ENCODE assay signal across 1 cellular context in genomic region chr14:52778702-52779101, GRCh38.
TF ChIP-seq lines count a peak whose summit lies in the region.

No MANE protein-coding gene starts in this region.

TF ChIP-seq in HepG2, 621 proteins besides CTCF, POLR2A, EP300 and RAD21:
- TF ChIP-seq MAZ (IDR thresholded peaks at IDR 0.05; ENCODE audit: borderline replicate concordance, low read depth, low read length) (no peak), MAZ (CRISPR knock-in tag; IDR thresholded peaks at IDR 0.05; ENCODE audit: low read depth) (no peak), XRCC5 (optimal IDR thresholded peaks at IDR 0.05; ENCODE audit: low read length) (no peak), ZFP36 (IDR thresholded peaks at IDR 0.05; ENCODE audit: borderline replicate concordance, low read depth, low read length, partially characterized antibody) (no peak), ZNF644 (CRISPR knock-in tag; IDR thresholded peaks at IDR 0.05; ENCODE audit: low read depth) (no peak), HNRNPK (IDR thresholded peaks at IDR 0.05; ENCODE audit: low read depth, low read length, poor library complexity, severe bottlenecking) (no peak), NR2F6 (IDR thresholded peaks at IDR 0.05) (no peak), NR2F6 (CRISPR knock-in tag; IDR thresholded peaks at IDR 0.05) (0 out of 2 replicates have a peak, but pooled peaks have one; percentile 12)
- TF ChIP-seq, protein P1, sequence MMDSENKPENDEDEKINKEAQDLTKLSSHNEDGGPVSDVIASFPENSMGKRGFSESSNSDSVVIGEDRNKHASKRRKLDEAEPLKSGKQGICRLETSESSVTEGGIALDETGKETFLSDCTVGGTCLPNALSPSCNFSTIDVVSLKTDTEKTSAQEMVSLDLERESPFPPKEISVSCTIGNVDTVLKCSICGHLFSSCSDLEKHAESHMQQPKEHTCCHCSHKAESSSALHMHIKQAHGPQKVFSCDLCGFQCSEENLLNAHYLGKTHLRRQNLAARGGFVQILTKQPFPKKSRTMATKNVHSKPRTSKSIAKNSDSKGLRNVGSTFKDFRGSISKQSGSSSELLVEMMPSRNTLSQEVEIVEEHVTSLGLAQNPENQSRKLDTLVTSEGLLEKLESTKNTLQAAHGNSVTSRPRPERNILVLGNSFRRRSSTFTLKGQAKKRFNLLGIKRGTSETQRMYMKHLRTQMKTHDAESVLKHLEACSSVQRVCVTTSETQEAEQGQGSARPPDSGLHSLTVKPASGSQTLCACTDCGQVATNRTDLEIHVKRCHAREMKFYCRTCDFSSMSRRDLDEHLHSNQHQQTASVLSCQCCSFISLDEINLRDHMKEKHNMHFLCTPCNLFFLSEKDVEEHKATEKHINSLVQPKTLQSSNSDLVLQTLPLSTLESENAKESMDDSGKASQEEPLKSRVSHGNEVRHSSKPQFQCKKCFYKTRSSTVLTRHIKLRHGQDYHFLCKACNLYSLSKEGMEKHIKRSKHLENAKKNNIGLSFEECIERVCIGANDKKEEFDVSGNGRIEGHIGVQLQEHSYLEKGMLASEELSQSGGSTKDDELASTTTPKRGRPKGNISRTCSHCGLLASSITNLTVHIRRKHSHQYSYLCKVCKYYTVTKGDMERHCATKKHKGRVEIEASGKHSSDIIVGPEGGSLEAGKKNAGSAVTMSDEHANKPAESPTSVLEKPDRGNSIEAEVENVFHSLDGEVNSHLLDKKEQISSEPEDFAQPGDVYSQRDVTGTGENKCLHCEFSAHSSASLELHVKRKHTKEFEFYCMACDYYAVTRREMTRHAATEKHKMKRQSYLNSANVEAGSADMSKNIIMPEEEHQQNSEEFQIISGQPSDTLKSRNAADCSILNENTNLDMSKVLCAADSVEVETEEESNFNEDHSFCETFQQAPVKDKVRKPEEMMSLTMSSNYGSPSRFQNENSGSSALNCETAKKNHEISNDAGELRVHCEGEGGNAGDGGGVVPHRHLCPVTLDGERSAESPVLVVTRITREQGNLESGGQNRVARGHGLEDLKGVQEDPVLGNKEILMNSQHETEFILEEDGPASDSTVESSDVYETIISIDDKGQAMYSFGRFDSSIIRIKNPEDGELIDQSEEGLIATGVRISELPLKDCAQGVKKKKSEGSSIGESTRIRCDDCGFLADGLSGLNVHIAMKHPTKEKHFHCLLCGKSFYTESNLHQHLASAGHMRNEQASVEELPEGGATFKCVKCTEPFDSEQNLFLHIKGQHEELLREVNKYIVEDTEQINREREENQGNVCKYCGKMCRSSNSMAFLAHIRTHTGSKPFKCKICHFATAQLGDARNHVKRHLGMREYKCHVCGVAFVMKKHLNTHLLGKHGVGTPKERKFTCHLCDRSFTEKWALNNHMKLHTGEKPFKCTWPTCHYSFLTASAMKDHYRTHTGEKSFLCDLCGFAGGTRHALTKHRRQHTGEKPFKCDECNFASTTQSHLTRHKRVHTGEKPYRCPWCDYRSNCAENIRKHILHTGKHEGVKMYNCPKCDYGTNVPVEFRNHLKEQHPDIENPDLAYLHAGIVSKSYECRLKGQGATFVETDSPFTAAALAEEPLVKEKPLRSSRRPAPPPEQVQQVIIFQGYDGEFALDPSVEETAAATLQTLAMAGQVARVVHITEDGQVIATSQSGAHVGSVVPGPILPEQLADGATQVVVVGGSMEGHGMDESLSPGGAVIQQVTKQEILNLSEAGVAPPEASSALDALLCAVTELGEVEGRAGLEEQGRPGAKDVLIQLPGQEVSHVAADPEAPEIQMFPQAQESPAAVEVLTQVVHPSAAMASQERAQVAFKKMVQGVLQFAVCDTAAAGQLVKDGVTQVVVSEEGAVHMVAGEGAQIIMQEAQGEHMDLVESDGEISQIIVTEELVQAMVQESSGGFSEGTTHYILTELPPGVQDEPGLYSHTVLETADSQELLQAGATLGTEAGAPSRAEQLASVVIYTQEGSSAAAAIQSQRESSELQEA (CRISPR knock-in tag; IDR thresholded peaks at IDR 0.05; ENCODE audit: not compliant biosample characterization), result no peak
